ENCODE assay signal across 20 cellular contexts in the genomic region with DNA sequence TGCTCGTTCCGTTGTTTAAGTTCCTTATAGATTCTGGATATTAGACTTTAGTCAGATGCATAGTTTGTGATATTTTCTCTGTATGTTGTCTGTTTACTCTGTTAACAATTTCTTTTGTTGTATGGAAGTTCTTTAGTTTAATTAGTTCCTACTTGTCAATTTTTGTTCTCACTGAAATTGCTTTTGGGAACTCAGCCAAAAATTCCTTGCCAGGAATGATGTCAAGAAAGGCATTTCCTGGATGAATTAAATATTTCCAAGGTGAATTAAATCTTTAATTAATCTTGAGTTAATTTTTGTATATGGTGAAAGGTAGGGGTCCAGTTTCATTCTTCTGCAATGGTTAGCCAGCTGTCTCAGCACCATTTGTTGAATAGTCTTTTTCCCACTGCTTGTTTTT.
DNase-seq lines count a peak whose midpoint lies in the region; ATAC-seq, FAIRE-seq and TF ChIP-seq lines count a peak whose summit lies in the region.
"Had no signal": no experiment of that assay in that cellular context is flagged by ENCODE, and none has a peak within 500 bp of the region (broad histone marks: within the 10 kb centered on the region; RNA-seq: fewer than 3 reads in every experiment).

No MANE protein-coding gene starts in this region.

- H3K4me2 ChIP-seq in endothelial cell of umbilical vein (ENCODE audit: insufficient read depth, low read length) = no peak overlapping the region
- H3K4me2 ChIP-seq: BLaER1 treated with 17β-estradiol and CSF1 and Interleukin-3, amounts not matched to agents 10 nM and 100 nM had no signal

- H3K9me3 ChIP-seq in endothelial cell of umbilical vein (replicated peaks; ENCODE audit: control insufficient read depth, insufficient read depth, low read length) (no peaks in the 10 kb centered on the region), spleen (peaks cover 0 to 31% (median 24%) of the 10 kb centered on the region in 8 donors)
- H3K9me3 ChIP-seq: HAP-1 had no signal

- 68 to 96% (median 91%) methylated on average over 2 of the region's 2 CpGs for WGBS in spleen, 5 donors

- CTCF ChIA-PET in endothelial cell of umbilical vein (lab: Charles Lee) = no interaction called here

- no peak overlapping the region for H2AFZ ChIP-seq in endothelial cell of umbilical vein (ENCODE audit: low read depth, low read length)
- H2AFZ ChIP-seq: GM23248 had no signal

- H3K9me1 ChIP-seq in endothelial cell of umbilical vein (replicated peaks; ENCODE audit: control insufficient read depth, extremely low read depth, insufficient read depth, low read length) = no peaks in the 10 kb centered on the region

- no peak overlapping the region for H3K9ac ChIP-seq in endothelial cell of umbilical vein (replicated peaks; ENCODE audit: extremely low read depth, insufficient read depth, low read length)
- H3K9ac ChIP-seq: BLaER1 treated with 17β-estradiol and CSF1 and Interleukin-3, amounts not matched to agents 10 nM and 100 nM; GM23248 had no signal

- H4K20me1 ChIP-seq in endothelial cell of umbilical vein (replicated peaks; ENCODE audit: control insufficient read depth, extremely low read depth, insufficient read depth, low read length) = no peaks in the 10 kb centered on the region
- H4K20me1 ChIP-seq: BLaER1 treated with 17β-estradiol and CSF1 and Interleukin-3, amounts not matched to agents 10 nM and 100 nM had no signal

- BruUV-seq in endothelial cell of umbilical vein (replicated peaks; lab: Mats Ljungman, UMichigan) = no TSS peak

- TF ChIP-seq CTCF in D721Med (IDR thresholded peaks at IDR 0.05; ENCODE audit: insufficient read depth, missing control alignments) = no peak
- TF ChIP-seq CTCF in endothelial cell of umbilical vein (IDR thresholded peaks at IDR 0.05; ENCODE audit: extremely low read depth in 1 of 2, insufficient read depth in 1 of 2, low read depth in 1 of 2, low read length in 2 of 2) = no peak
- no peak for TF ChIP-seq CTCF in spleen (IDR thresholded peaks at IDR 0.05 in 8 of 11, conservative IDR thresholded peaks at IDR 0.05 in 3 of 11)

- ATAC-seq in HG02642 (IDR thresholded peaks at IDR 0.05; ENCODE audit: poor library complexity, unreplicated experiment) = no peak
- ATAC-seq: CD8-positive, alpha-beta T cell had no signal

- H3K4me3 ChIP-seq in endothelial cell of umbilical vein (replicated peaks in 1 of 3; ENCODE audit: insufficient read depth in 1 of 3, low read depth in 1 of 3, low read length in 3 of 3) = no peak overlapping the region
- H3K4me3 ChIP-seq in spleen = no peak overlapping the region
- H3K4me3 ChIP-seq: BLaER1 treated with 17β-estradiol and CSF1 and Interleukin-3, amounts not matched to agents 10 nM and 100 nM; GM23248; HAP-1 had no signal

- H3K79me2 ChIP-seq in endothelial cell of umbilical vein (ENCODE audit: control insufficient read depth, insufficient read depth, low read length) = no peaks in the 10 kb centered on the region

- H3K4me1 ChIP-seq in endothelial cell of umbilical vein (ENCODE audit: control insufficient read depth, extremely low read depth, insufficient read depth, low read length) (peaks cover 4% of the 10 kb centered on the region), spleen (no peaks in the 10 kb centered on the region)
- H3K4me1 ChIP-seq: BLaER1 treated with 17β-estradiol and CSF1 and Interleukin-3, amounts not matched to agents 10 nM and 100 nM had no signal

- no peak for DNase-seq in D721Med (ENCODE audit: insufficient read length, low spot score)
- peak; percentile 23 for DNase-seq in NCI-H69 (lab: John Stamatoyannopoulos, UW)
- peak; percentile 56 for DNase-seq in endothelial cell of umbilical vein (ENCODE audit: low read depth, low spot score)
- DNase-seq in midbrain (lab: John Stamatoyannopoulos, UW) = no peak
- DNase-seq in spleen = no peak
- DNase-seq in NOMO-1 (lab: John Stamatoyannopoulos, UW; ENCODE audit: unreplicated experiment in 2 of 2) = no peak
- DNase-seq: 8988T; Calu3; CD8-positive, alpha-beta T cell; DMS 273 treated with DMSO at 0.1 percent for 48 hours; DMS53; GM23248; IMR-90 had no signal

- H3K27me3 ChIP-seq in endothelial cell of umbilical vein (ENCODE audit: control insufficient read depth in 2 of 2, insufficient read depth in 2 of 2, low read length in 2 of 2) (no peaks in the 10 kb centered on the region), spleen (replicated peaks in 1 of 7) (no peaks in the 10 kb centered on the region)
- H3K27me3 ChIP-seq: BLaER1 treated with 17β-estradiol and CSF1 and Interleukin-3, amounts not matched to agents 10 nM and 100 nM had no signal

- dilution Hi-C loops in endothelial cell of umbilical vein (cut with MboI; ENCODE audit: extremely low pct_ligation_motif_present, low sequenced_read_pairs) = no loop called here

- H3K27ac ChIP-seq in endothelial cell of umbilical vein (ENCODE audit: insufficient read depth, low read depth, low read length) (no peak overlapping the region), spleen (no peak overlapping the region)
- H3K27ac ChIP-seq: BLaER1 treated with 17β-estradiol and CSF1 and Interleukin-3, amounts not matched to agents 10 nM and 100 nM; GM23248 had no signal

- POLR2A ChIA-PET in endothelial cell of umbilical vein (lab: Charles Lee) = no interaction called here

- intact Hi-C loops in endothelial cell of umbilical vein (cut with micrococcal nuclease) (loop anchor here (1.0 kb wide), 1 partner anchor 12 kb away; no protein-coding TSS in a partner anchor), spleen (cut with DNase I; ENCODE audit: low total_unique reads) (no loop called here)

- peak; percentile 44 for FAIRE-seq in D721Med (lab: Jason Lieb, UNC)
- FAIRE-seq in endothelial cell of umbilical vein (lab: Jason Lieb, UNC) = no peak
- FAIRE-seq: G401.6, GM12891, GM19239, HTR-8/SVneo had no signal

- H3K36me3 ChIP-seq in endothelial cell of umbilical vein (ENCODE audit: control insufficient read depth in 2 of 2, extremely low read depth in 1 of 2, insufficient read depth in 2 of 2, low read length in 2 of 2) = no peaks in the 10 kb centered on the region
- H3K36me3 ChIP-seq in spleen = no peaks in the 10 kb centered on the region
- H3K36me3 ChIP-seq: BLaER1 treated with 17β-estradiol and CSF1 and Interleukin-3, amounts not matched to agents 10 nM and 100 nM; HAP-1 had no signal

- TF ChIP-seq POLR2A in endothelial cell of umbilical vein (IDR thresholded peaks at IDR 0.05; ENCODE audit: low read depth, low read length) (no peak), spleen (IDR thresholded peaks at IDR 0.05) (no peak)

TF ChIP-seq in endothelial cell of umbilical vein, 7 proteins besides CTCF, POLR2A, EP300 and RAD21:
- no peak for TF ChIP-seq JUN (IDR thresholded peaks at IDR 0.05; ENCODE audit: borderline replicate concordance, insufficient read depth, insufficient read length, low read depth)
- no peak for TF ChIP-seq EZH2 (IDR thresholded peaks at IDR 0.05; ENCODE audit: borderline replicate concordance, low read depth, low read length, severe bottlenecking)

Comparison
In these comparisons a context has a peak if more than half of its experiments do, and no peak if none do; other contexts are left out.
1. DNase-seq: peak in NCI-H69 (single experiment) and endothelial cell of umbilical vein (single experiment); none in D721Med (single experiment), midbrain (single experiment), spleen (single experiment) and NOMO-1 (0 of 2).